In the genomic region with DNA sequence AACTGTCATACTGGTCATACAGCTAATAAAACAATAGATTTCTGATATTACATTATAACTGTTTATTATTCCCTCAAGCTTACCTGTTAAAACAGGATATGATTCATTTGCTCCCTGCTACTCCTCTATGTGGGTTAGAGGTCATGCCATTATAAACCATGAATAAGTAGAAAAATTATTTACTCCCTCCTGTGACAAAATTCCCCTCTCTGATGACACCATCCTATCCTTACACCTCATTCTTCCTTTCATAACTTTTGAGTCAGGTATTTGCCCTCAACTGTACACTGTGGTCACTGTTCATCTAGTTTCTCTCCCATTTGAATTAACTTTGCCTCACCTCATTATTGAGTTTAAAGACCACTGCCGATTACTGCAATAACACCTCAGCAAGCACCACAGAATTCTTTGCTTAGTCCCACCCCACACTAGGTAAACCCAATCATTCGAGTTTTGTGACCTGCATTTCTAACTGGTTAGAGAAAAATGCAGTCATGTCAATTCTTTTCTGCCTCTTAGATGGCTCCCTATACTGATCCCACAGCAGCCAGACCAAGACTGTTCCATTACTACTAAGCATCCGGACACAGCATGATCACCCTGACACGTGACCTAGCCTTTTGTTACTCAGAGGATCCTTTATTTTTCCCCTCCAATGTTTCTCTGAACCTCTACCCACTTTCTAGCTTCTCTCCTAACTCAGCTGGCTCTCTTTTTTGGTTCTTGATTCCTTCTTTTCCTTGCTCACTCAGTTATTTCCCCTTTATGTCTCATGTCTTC, we compare ENCODE assay signal across 14 cellular contexts.
A peak's percentile ranks its signal among the peaks of the same experiment; 100 is the strongest.
DNase-seq lines count a peak whose midpoint lies in the region; ATAC-seq, FAIRE-seq and TF ChIP-seq lines count a peak whose summit lies in the region.
"Had no signal": no experiment of that assay in that cellular context is flagged by ENCODE, and none has a peak within 500 bp of the region (broad histone marks: within the 10 kb centered on the region; RNA-seq: fewer than 3 reads in every experiment).

No MANE protein-coding gene starts in this region.

- FAIRE-seq in A549 (lab: Jason Lieb, UNC) (no peak), H54 (lab: Jason Lieb, UNC) (peak; percentile 81)

- peaks cover 77% of the 10 kb centered on the region for H3K4me1 ChIP-seq in A549

- peak; percentile 53 to 75; a peak in 3 of 5 replicates for TF ChIP-seq EP300 in A549 (IDR thresholded peaks at IDR 0.05)

- CTCF ChIA-PET in A549 (lab: Yijun Ruan, JAX), result interaction anchor here (1.1 to 1.5 kb wide), 2 partner anchors 51 to 134 kb away, joined by 3 to 7 read pairs; no protein-coding TSS in a partner anchor
- CTCF ChIA-PET in RWPE1 (lab: Yijun Ruan, JAX), result interaction anchor here (0.6 kb wide), 1 partner anchor 523 kb away, joined by 4 read pairs; no protein-coding TSS in a partner anchor

- no peak for TF ChIP-seq RAD21 in A549 (conservative IDR thresholded peaks at IDR 0.05 in 1 of 2, IDR thresholded peaks at IDR 0.05 in 1 of 2)

- ATAC-seq in A549, result peak; percentile 52 to 73

- peak overlapping the region; percentile 80 to 86 for H3K27ac ChIP-seq in A549
- H3K27ac ChIP-seq in RWPE1, result no peak overlapping the region
- H3K27ac ChIP-seq: SJCRH30 had no signal

- no peak overlapping the region for H3K4me3 ChIP-seq in A549
- H3K4me3 ChIP-seq: SJCRH30, testis had no signal

- H3K9me3 ChIP-seq in A549, result no peaks in the 10 kb centered on the region
- H3K9me3 ChIP-seq: SJCRH30, testis had no signal

- DNase-seq in A549 (ENCODE audit: low read depth in 1 of 2, low spot score in 1 of 2) (peak in 1 of 2 experiments; percentile 76), H54 (ENCODE audit: insufficient read length, low spot score) (no peak), RWPE1 (ENCODE audit: low spot score) (peak; percentile 67), glomerular visceral epithelial cell (ENCODE audit: extremely low spot score) (peak; percentile 64), NCI-H2107 treated with DMSO at 0.1 percent for 48 hours (lab: John Stamatoyannopoulos, UW; ENCODE audit: unreplicated experiment) (no peak), NCI-H1092 (lab: John Stamatoyannopoulos, UW) (no peak), COLO829 (ENCODE audit: low spot score) (no peak)
- no peak for DNase-seq in activated naive CD4-positive, alpha-beta T cell treated with Interleukin-2 at 50 U/mL for 16 hours
- DNase-seq: activated CD4-positive, CD25-positive, alpha-beta regulatory T cell; foreskin melanocyte; Karpas-422; retina; SJCRH30; testis had no signal

- no peak for TF ChIP-seq CTCF in A549 (IDR thresholded peaks at IDR 0.05)
- TF ChIP-seq CTCF in RWPE1 (conservative IDR thresholded peaks at IDR 0.05; ENCODE audit: low read depth), result no peak

- POLR2A ChIA-PET in A549 (lab: Yijun Ruan, JAX) (no interaction called here), RWPE1 (lab: Yijun Ruan, JAX; ENCODE audit: low non-redundant PET) (no interaction called here)

- no peak for TF ChIP-seq POLR2A in A549 (IDR thresholded peaks at IDR 0.05; ENCODE audit: low read length)
- no peak for TF ChIP-seq POLR2A in H54 (IDR thresholded peaks at IDR 0.05; ENCODE audit: low read depth, low read length)

- peak overlapping the region; percentile 81 for H3K4me2 ChIP-seq in A549

- 12% methylated on average over 4 of the region's 4 CpGs for WGBS in A549 (ENCODE audit: missing lambda C conversion rate)

TF ChIP-seq in A549, 52 proteins besides CTCF, POLR2A, EP300 and RAD21:
- no peak for TF ChIP-seq MYC (IDR thresholded peaks at IDR 0.05; ENCODE audit: borderline replicate concordance, low read length)
- no peak for TF ChIP-seq ZC3H11A (IDR thresholded peaks at IDR 0.05)
- no peak for TF ChIP-seq NPAS2 (CRISPR knock-in tag; IDR thresholded peaks at IDR 0.05; ENCODE audit: borderline replicate concordance)
- TF ChIP-seq FOSL2 (IDR thresholded peaks at IDR 0.05), result 0 out of 2 replicates have a peak, but pooled peaks have one; percentile 37
- TF ChIP-seq FOSL2 (CRISPR knock-in tag; IDR thresholded peaks at IDR 0.05), result peak; percentile 83
- TF ChIP-seq POLR2AphosphoS2 (conservative IDR thresholded peaks at IDR 0.05; ENCODE audit: low read length), result no peak
- TF ChIP-seq RARB (CRISPR knock-in tag; IDR thresholded peaks at IDR 0.05), result no peak; the same call in 1 of the 2 replicates
- TF ChIP-seq, protein P1, sequence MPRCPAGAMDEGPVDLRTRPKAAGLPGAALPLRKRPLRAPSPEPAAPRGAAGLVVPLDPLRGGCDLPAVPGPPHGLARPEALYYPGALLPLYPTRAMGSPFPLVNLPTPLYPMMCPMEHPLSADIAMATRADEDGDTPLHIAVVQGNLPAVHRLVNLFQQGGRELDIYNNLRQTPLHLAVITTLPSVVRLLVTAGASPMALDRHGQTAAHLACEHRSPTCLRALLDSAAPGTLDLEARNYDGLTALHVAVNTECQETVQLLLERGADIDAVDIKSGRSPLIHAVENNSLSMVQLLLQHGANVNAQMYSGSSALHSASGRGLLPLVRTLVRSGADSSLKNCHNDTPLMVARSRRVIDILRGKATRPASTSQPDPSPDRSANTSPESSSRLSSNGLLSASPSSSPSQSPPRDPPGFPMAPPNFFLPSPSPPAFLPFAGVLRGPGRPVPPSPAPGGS (IDR thresholded peaks at IDR 0.05), result 0 out of 3 replicates have a peak, but pooled peaks have one; percentile 21
- TF ChIP-seq CHD4 (IDR thresholded peaks at IDR 0.05; ENCODE audit: borderline replicate concordance), result no peak
- TF ChIP-seq KDM1A (IDR thresholded peaks at IDR 0.05; ENCODE audit: low read depth), result no peak
- no peak for TF ChIP-seq BHLHE40 (IDR thresholded peaks at IDR 0.05; ENCODE audit: low read depth, low read length)
- no peak for TF ChIP-seq SREBF2 (IDR thresholded peaks at IDR 0.05)
- TF ChIP-seq ZSCAN20 (CRISPR knock-in tag; IDR thresholded peaks at IDR 0.05), result no peak
- peak; percentile 68; the same call in 1 of the 2 replicates for TF ChIP-seq GATA3 (IDR thresholded peaks at IDR 0.05; ENCODE audit: borderline replicate concordance)
- TF ChIP-seq, protein P2, sequence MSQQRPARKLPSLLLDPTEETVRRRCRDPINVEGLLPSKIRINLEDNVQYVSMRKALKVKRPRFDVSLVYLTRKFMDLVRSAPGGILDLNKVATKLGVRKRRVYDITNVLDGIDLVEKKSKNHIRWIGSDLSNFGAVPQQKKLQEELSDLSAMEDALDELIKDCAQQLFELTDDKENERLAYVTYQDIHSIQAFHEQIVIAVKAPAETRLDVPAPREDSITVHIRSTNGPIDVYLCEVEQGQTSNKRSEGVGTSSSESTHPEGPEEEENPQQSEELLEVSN (IDR thresholded peaks at IDR 0.05; ENCODE audit: borderline replicate concordance, low read depth), result no peak
- TF ChIP-seq CBX8 (IDR thresholded peaks at IDR 0.05), result no peak
- no peak for TF ChIP-seq FOSB (CRISPR knock-in tag; IDR thresholded peaks at IDR 0.05)
- TF ChIP-seq CEBPB (IDR thresholded peaks at IDR 0.05), result peak in 1 of 2 experiments; percentile 48; a peak in 2 of 4 replicates
- TF ChIP-seq RNF2 (IDR thresholded peaks at IDR 0.05; ENCODE audit: borderline replicate concordance, low read depth), result no peak
- TF ChIP-seq ZNF302 (CRISPR knock-in tag; IDR thresholded peaks at IDR 0.05), result no peak
- TF ChIP-seq, protein P3, sequence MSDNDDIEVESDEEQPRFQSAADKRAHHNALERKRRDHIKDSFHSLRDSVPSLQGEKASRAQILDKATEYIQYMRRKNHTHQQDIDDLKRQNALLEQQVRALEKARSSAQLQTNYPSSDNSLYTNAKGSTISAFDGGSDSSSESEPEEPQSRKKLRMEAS (IDR thresholded peaks at IDR 0.05), result peak; percentile 17; the same call in 1 of the 2 replicates
- no peak; the same call in 1 of the 2 replicates for TF ChIP-seq HOXB13 (CRISPR knock-in tag; IDR thresholded peaks at IDR 0.05; ENCODE audit: low read depth)
- TF ChIP-seq JUNB (IDR thresholded peaks at IDR 0.05), result peak; percentile 78
- TF ChIP-seq, protein P4, sequence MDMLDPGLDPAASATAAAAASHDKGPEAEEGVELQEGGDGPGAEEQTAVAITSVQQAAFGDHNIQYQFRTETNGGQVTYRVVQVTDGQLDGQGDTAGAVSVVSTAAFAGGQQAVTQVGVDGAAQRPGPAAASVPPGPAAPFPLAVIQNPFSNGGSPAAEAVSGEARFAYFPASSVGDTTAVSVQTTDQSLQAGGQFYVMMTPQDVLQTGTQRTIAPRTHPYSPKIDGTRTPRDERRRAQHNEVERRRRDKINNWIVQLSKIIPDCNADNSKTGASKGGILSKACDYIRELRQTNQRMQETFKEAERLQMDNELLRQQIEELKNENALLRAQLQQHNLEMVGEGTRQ (IDR thresholded peaks at IDR 0.05), result peak; percentile 75
- TF ChIP-seq NR3C1 (IDR thresholded peaks at IDR 0.05), result no peak
- TF ChIP-seq, protein P5, sequence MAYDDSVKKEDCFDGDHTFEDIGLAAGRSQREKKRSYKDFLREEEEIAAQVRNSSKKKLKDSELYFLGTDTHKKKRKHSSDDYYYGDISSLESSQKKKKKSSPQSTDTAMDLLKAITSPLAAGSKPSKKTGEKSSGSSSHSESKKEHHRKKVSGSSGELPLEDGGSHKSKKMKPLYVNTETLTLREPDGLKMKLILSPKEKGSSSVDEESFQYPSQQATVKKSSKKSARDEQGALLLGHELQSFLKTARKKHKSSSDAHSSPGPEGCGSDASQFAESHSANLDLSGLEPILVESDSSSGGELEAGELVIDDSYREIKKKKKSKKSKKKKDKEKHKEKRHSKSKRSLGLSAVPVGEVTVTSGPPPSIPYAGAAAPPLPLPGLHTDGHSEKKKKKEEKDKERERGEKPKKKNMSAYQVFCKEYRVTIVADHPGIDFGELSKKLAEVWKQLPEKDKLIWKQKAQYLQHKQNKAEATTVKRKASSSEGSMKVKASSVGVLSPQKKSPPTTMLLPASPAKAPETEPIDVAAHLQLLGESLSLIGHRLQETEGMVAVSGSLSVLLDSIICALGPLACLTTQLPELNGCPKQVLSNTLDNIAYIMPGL (CRISPR knock-in tag; IDR thresholded peaks at IDR 0.05; ENCODE audit: borderline replicate concordance), result no peak

Comparison
In these comparisons a context has a peak if more than half of its experiments do, and no peak if none do; other contexts are left out.
1. DNase-seq: peak in RWPE1 (single experiment) and glomerular visceral epithelial cell (single experiment); none in H54 (single experiment), NCI-H2107 treated with DMSO at 0.1 percent for 48 hours (single experiment), NCI-H1092 (single experiment), activated naive CD4-positive, alpha-beta T cell treated with Interleukin-2 at 50 U/mL for 16 hours (single experiment) and COLO829 (single experiment).